In the genomic region with DNA sequence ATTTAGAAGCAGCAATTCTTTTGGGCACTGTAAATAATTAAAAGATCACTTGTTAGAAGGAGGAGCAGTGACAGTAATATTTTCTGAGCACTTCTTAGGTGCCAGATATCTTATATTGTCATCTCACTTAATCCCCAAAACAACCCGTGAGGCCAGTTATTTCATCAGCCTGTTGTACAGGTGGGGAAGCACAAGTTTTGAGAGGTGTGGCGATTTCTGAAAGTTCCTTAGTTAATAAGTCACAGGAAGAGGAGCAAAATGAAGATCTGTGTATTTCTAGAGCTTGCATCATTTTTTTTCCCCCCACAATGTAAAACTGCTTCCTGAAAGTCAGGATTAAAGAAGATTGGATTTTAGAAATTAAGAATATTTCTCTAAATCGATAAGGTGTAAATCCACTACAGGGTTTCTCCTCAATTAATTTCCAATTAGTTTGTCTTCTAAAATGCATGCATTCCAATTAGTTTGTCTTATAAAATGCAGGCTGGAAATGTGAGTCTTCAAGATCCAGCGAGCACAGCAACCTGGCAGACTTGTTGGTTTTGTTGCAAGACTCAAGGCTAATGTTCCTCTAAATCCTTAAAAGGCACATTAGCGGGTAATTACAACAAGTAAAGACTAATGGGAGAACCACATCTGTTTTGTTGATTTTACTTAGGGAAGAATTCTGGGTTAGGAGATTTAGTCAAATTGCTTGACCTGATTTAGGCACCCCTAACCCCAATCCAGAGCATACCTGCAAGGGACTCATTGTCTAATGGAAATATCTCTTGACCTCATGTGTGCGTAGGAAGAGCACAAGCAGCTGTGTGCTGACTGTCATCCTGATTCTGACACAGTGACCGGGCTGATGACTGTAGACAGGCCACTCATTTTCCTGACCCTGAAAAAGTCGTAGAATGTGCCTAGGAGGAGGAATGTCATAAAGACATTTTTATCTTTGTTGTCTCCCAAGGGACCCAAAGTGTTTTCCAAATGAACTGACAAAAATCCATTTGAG, we compare ENCODE assay signal across 16 cellular contexts.
DNase-seq lines count a peak whose midpoint lies in the region; ATAC-seq and TF ChIP-seq lines count a peak whose summit lies in the region.
"Had no signal": no experiment of that assay in that cellular context is flagged by ENCODE, and none has a peak within 500 bp of the region (broad histone marks: within the 10 kb centered on the region; RNA-seq: fewer than 3 reads in every experiment).

No MANE protein-coding gene starts in this region.

- H3K27me3 ChIP-seq in Caco-2 (replicated peaks; ENCODE audit: control insufficient read depth, insufficient read depth, low read length): no peaks in the 10 kb centered on the region
- H3K27me3 ChIP-seq: stomach had no signal

- POLR2A ChIA-PET in Caco-2 (lab: Charles Lee): interaction anchor here (0.6 to 1.8 kb wide), 2 partner anchors 9 to 262 kb away, joined by 3 to 5 read pairs; no protein-coding TSS in a partner anchor

- peaks cover 24% of the 10 kb centered on the region for H3K4me1 ChIP-seq in Caco-2
- H3K4me1 ChIP-seq: stomach had no signal

- peaks cover 12% of the 10 kb centered on the region for H3K36me3 Mint-ChIP-seq in Caco-2 (ENCODE audit: insufficient read depth, unreplicated experiment)
- no peaks in the 10 kb centered on the region for H3K36me3 Mint-ChIP-seq in stimulated activated memory B cell treated with anti-CD40 and anti-IgM and Interleukin-4, amounts not matched to agents 10 μg/mL and 1 μg/mL and 100 μg/mL, for 72 hours
- H3K36me3 Mint-ChIP-seq: CD8-positive, alpha-beta memory T cell had no signal

- BruUV-seq in Caco-2 (replicated peaks; lab: Mats Ljungman, UMichigan): TSS peak; percentile 93

- H3K9me3 Mint-ChIP-seq in Caco-2 (ENCODE audit: unreplicated experiment): peaks cover 45% of the 10 kb centered on the region
- no peaks in the 10 kb centered on the region for H3K9me3 Mint-ChIP-seq in stimulated activated memory B cell treated with anti-CD40 and anti-IgM and Interleukin-4, amounts not matched to agents 10 μg/mL and 1 μg/mL and 100 μg/mL, for 72 hours

- no peak overlapping the region for H3K4me3 ChIP-seq in Caco-2 (ENCODE audit: low read depth, low read length)
- H3K4me3 ChIP-seq: stomach had no signal

- intact Hi-C loops in Caco-2 (cut with micrococcal nuclease; ENCODE audit: unreplicated experiment): loop anchor here (1.0 to 2.0 kb wide), 4 partner anchors 9 to 307 kb away; no protein-coding TSS in a partner anchor

- H3K4me1 Mint-ChIP-seq in Caco-2 (ENCODE audit: low read depth, unreplicated experiment): peaks cover 68% of the 10 kb centered on the region
- H3K4me1 Mint-ChIP-seq in stimulated activated memory B cell treated with anti-CD40 and anti-IgM and Interleukin-4, amounts not matched to agents 10 μg/mL and 1 μg/mL and 100 μg/mL, for 72 hours: no peaks in the 10 kb centered on the region
- H3K4me1 Mint-ChIP-seq: CD8-positive, alpha-beta memory T cell had no signal

- no peaks in the 10 kb centered on the region for H3K9me3 ChIP-seq in Caco-2
- H3K9me3 ChIP-seq: neutrophil had no signal

- peak overlapping the region; percentile 99 for H3K27ac Mint-ChIP-seq in Caco-2 (ENCODE audit: unreplicated experiment)
- no peak overlapping the region for H3K27ac Mint-ChIP-seq in stimulated activated memory B cell treated with anti-CD40 and anti-IgM and Interleukin-4, amounts not matched to agents 10 μg/mL and 1 μg/mL and 100 μg/mL, for 72 hours
- H3K27ac Mint-ChIP-seq: CD8-positive, alpha-beta memory T cell had no signal

- H3K27ac ChIP-seq in epithelial cell of prostate: peak overlapping the region; percentile 65
- H3K27ac ChIP-seq: neutrophil, stomach had no signal

- H3K36me3 ChIP-seq in Caco-2 (ENCODE audit: control insufficient read depth, insufficient read depth, low read length): no peaks in the 10 kb centered on the region
- H3K36me3 ChIP-seq: neutrophil, stomach had no signal

- H3K4me3 Mint-ChIP-seq in Caco-2 (ENCODE audit: unreplicated experiment): peak overlapping the region; percentile 65
- no peak overlapping the region for H3K4me3 Mint-ChIP-seq in stimulated activated memory B cell treated with anti-CD40 and anti-IgM and Interleukin-4, amounts not matched to agents 10 μg/mL and 1 μg/mL and 100 μg/mL, for 72 hours
- H3K4me3 Mint-ChIP-seq: CD8-positive, alpha-beta memory T cell had no signal

- CTCF ChIA-PET in Caco-2 (lab: Charles Lee): interaction anchor here (1.2 to 1.5 kb wide), 2 partner anchors 10 to 42 kb away, joined by 4 to 5 read pairs; no protein-coding TSS in a partner anchor

- ATAC-seq in GM19395 (IDR thresholded peaks at IDR 0.05; ENCODE audit: unreplicated experiment): peak; percentile 75
- ATAC-seq in HG03159 (IDR thresholded peaks at IDR 0.05; ENCODE audit: unreplicated experiment): peak; percentile 54
- ATAC-seq in stimulated activated memory B cell treated with anti-CD40 and anti-IgM and Interleukin-4, amounts not matched to agents 10 μg/mL and 1 μg/mL and 100 μg/mL, for 72 hours: no peak
- ATAC-seq: SK-N-SH treated with all-trans-retinoic acid at 6 μM for 48 hours had no signal

- TF ChIP-seq CTCF in Caco-2 (IDR thresholded peaks at IDR 0.05; ENCODE audit: insufficient read depth in 1 of 2, low read depth in 1 of 2, low read length in 1 of 2, severe bottlenecking in 1 of 2, unreplicated experiment in 1 of 2): no peak

- peak; percentile 71 to 90 for DNase-seq in Caco-2
- no peak for DNase-seq in epithelial cell of prostate (ENCODE audit: low read depth, low spot score)
- DNase-seq in NCI-H1048 (lab: John Stamatoyannopoulos, UW): no peak
- DNase-seq in germinal center (ENCODE audit: low spot score): no peak
- DNase-seq in inferior parietal cortex (ENCODE audit: extremely low spot score): no peak
- DNase-seq: CD8-positive, alpha-beta memory T cell; MV-4-11; NCI-H2029; NCI-H524; retina; stomach had no signal

- no peaks in the 10 kb centered on the region for H3K27me3 Mint-ChIP-seq in Caco-2 (ENCODE audit: insufficient read depth, unreplicated experiment)
- H3K27me3 Mint-ChIP-seq in stimulated activated memory B cell treated with anti-CD40 and anti-IgM and Interleukin-4, amounts not matched to agents 10 μg/mL and 1 μg/mL and 100 μg/mL, for 72 hours: peaks cover 28% of the 10 kb centered on the region

Comparison
In these comparisons a context has a peak if more than half of its experiments do, and no peak if none do; other contexts are left out.
1. DNase-seq: peak in Caco-2 (2 of 2); none in epithelial cell of prostate (single experiment), NCI-H1048 (single experiment), germinal center (single experiment) and inferior parietal cortex (single experiment).